8 cellular contexts compared by ENCODE assay signal in the genomic region with DNA sequence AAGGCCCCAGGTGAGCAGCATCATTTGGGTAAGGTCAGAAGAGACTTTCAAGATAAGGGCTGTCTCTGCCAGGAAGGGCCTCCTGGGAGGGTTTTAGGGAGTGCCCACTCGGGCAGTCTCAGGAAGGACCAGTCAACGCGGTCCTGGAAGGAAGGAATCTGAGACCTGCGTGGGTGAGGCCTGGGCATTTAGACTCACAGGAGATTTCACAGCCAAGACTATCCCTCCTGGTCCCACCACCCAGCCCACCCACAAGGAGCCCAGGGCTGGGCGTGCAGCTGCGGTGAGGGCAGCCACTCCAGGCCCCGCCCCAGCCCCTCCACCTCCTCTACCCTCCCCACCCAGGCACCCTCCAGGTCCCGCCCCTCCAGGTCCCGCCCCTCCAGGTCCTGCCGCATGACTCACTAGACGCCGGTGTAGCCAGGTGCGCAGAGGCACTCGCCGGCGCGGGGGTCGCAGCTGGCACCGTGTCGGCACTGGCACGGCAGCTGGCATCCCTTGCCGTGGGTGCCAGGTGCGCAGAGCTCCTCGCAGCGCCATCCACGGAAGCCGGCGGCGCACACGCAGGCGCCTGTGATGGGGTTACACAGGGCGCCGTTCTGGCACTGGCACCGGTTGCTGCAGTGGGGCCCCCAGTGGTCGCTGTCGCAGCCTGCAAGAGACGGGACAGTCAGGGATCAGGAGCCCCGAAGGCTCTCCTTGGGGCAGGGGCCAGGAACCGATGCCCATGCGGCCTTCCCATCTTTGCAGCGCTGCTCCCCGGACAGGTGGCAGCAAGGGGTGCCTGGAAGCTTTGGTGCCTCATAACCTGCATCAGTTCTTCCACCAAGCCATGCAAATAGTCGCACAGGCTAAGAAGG.
DNase-seq lines count a peak whose midpoint lies in the region; ATAC-seq and TF ChIP-seq lines count a peak whose summit lies in the region.

No MANE protein-coding gene starts in this region.

- H3K27me3 Mint-ChIP-seq in activated naive CD4-positive, alpha-beta T cell treated with anti-CD3 and anti-CD28 coated beads for 36 hours (ENCODE audit: low read depth) = peaks cover 21% of the 10 kb centered on the region

- TF ChIP-seq CTCF in Panc1 (IDR thresholded peaks at IDR 0.05) (peak; percentile 42; the same call in 1 of the 2 replicates), kidney epithelial cell (IDR thresholded peaks at IDR 0.05; ENCODE audit: insufficient read depth, low read length, poor library complexity, severe bottlenecking) (peak; percentile 31)

- H3K9me3 Mint-ChIP-seq in activated naive CD4-positive, alpha-beta T cell treated with anti-CD3 and anti-CD28 coated beads for 36 hours = no peaks in the 10 kb centered on the region

- CTCF ChIA-PET in Panc1 (lab: Charles Lee) = interaction anchor here (0.6 kb wide), 1 partner anchor 424 kb away, joined by 10 read pairs; no protein-coding TSS in a partner anchor
- CTCF ChIA-PET in activated naive CD4-positive, alpha-beta T cell treated with anti-CD3 and anti-CD28 coated beads for 36 hours (lab: Charles Lee) = interaction anchor here (1.2 to 1.5 kb wide), 2 partner anchors 113 to 118 kb away, joined by 3 to 5 read pairs; partner anchors contain the start of gene RAB11A

- H3K36me3 ChIP-seq in Panc1 (ENCODE audit: control insufficient read depth, insufficient read depth, low read length) = no peaks in the 10 kb centered on the region
- no peaks in the 10 kb centered on the region for H3K36me3 ChIP-seq in kidney epithelial cell (ENCODE audit: control insufficient read depth, insufficient read depth, low read length)

- intact Hi-C loops in Panc1 (cut with micrococcal nuclease; ENCODE audit: unreplicated experiment) = loop anchor here (10.0 kb wide), 1 partner anchor 213 kb away; no protein-coding TSS in a partner anchor
- intact Hi-C loops in activated naive CD4-positive, alpha-beta T cell treated with anti-CD3 and anti-CD28 coated beads for 36 hours (cut with micrococcal nuclease) = loop anchor here (5.0 kb wide), 1 partner anchor 305 kb away; no protein-coding TSS in a partner anchor

- in situ Hi-C loops in Panc1 (cut with HindIII; ENCODE audit: low pct_unique_long_range_greater_than_20kb, low sequenced_read_pairs) = no loop called here

- H3K9me3 ChIP-seq in Panc1 (ENCODE audit: control insufficient read depth, insufficient read depth, low read depth, low read length) = no peaks in the 10 kb centered on the region

- BruUV-seq in Panc1 (replicated peaks; lab: Mats Ljungman, UMichigan) = no TSS peak

- no peaks in the 10 kb centered on the region; the same call in 1 of the 2 replicates for H3K4me1 ChIP-seq in Panc1 (ENCODE audit: control insufficient read depth, insufficient read depth, low read length)

- no peaks in the 10 kb centered on the region for H3K36me3 Mint-ChIP-seq in activated naive CD4-positive, alpha-beta T cell treated with anti-CD3 and anti-CD28 coated beads for 36 hours (ENCODE audit: low read depth)

- H3K27me3 ChIP-seq in Panc1 (ENCODE audit: control insufficient read depth, insufficient read depth, low read length) = peaks cover 9% of the 10 kb centered on the region
- peaks cover 4% of the 10 kb centered on the region for H3K27me3 ChIP-seq in kidney epithelial cell (ENCODE audit: control insufficient read depth, insufficient read depth, low read length)

- DNase-seq in COLO668 (lab: John Stamatoyannopoulos, UW; ENCODE audit: unreplicated experiment) = peak; percentile 87
- no peak for DNase-seq in Panc1 (ENCODE audit: low read depth, low spot score)
- peak; percentile 61 for DNase-seq in activated naive CD4-positive, alpha-beta T cell treated with anti-CD3 and anti-CD28 coated beads for 36 hours
- no peak for DNase-seq in kidney epithelial cell (ENCODE audit: low read depth)
- peak; percentile 34 for DNase-seq in stimulated activated CD8-positive, alpha-beta memory T cell treated with anti-CD3 and anti-CD28 coated beads, Interleukin-12 subunit alpha, Interleukin-12 subunit beta, amount 100 ng/mL, for 24 hours (ENCODE audit: extremely low read depth)
- no peak for DNase-seq in T1000 (lab: John Stamatoyannopoulos, UW)

- no peak overlapping the region for H3K27ac Mint-ChIP-seq in activated naive CD4-positive, alpha-beta T cell treated with anti-CD3 and anti-CD28 coated beads for 36 hours

- H3K4me1 Mint-ChIP-seq in activated naive CD4-positive, alpha-beta T cell treated with anti-CD3 and anti-CD28 coated beads for 36 hours (ENCODE audit: low read depth) = peaks cover 11% of the 10 kb centered on the region

- POLR2A ChIA-PET in Panc1 (lab: Charles Lee) = interaction anchor here (0.5 to 0.6 kb wide), 2 partner anchors 158 to 258 kb away, joined by 3 read pairs; no protein-coding TSS in a partner anchor

- H3K4me3 ChIP-seq in Panc1 (ENCODE audit: low read depth in 2 of 2, low read length in 2 of 2) (0 out of 4 replicates have a peak overlapping the region, but pooled peaks of 1 of the 2 experiments have one; percentile 9), kidney epithelial cell (ENCODE audit: low read depth, low read length) (peak overlapping the region; percentile 26)

- ATAC-seq in GM21825 (IDR thresholded peaks at IDR 0.05; ENCODE audit: unreplicated experiment) = peak; percentile 64
- ATAC-seq in Panc1 = peak; percentile 79
- no peak for ATAC-seq in GM21390 (IDR thresholded peaks at IDR 0.05; ENCODE audit: unreplicated experiment)

- H3K27ac ChIP-seq in Panc1 (ENCODE audit: low read length) = no peak overlapping the region

- H3K4me3 Mint-ChIP-seq in activated naive CD4-positive, alpha-beta T cell treated with anti-CD3 and anti-CD28 coated beads for 36 hours = peak overlapping the region; percentile 43

Comparison
In these comparisons a context has a peak if more than half of its experiments do, and no peak if none do; other contexts are left out.
1. DNase-seq: peak in COLO668 (single experiment), activated naive CD4-positive, alpha-beta T cell treated with anti-CD3 and anti-CD28 coated beads for 36 hours (single experiment) and stimulated activated CD8-positive, alpha-beta memory T cell treated with anti-CD3 and anti-CD28 coated beads, Interleukin-12 subunit alpha, Interleukin-12 subunit beta, amount 100 ng/mL, for 24 hours (single experiment); none in Panc1 (single experiment), kidney epithelial cell (single experiment) and T1000 (single experiment).